In the genomic region with DNA sequence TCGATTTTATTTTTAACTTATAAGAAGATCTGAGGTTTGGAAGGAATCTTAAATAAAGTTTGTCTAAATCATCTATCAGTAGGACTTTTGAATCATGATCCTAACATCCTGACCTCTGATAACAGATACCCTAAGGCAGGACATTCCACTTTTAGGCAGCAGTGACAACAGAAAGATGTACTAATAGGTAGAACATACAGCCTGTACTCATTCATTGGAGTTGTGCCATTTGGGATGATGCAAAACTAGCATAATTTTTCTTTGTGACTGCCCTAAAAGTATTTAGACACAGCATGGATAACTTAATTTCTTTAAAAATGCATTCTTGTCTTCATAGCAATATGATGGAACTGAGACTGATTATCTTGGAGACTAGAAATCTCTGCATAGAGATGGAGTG, we compare ENCODE assay signal across 15 cellular contexts. TPM values are rescaled to one million over a fixed set of nuclear protein-coding genes. Genes with fewer than 3 reads are reported as not detected.
DNase-seq lines count a peak whose midpoint lies in the region; ATAC-seq and TF ChIP-seq lines count a peak whose summit lies in the region.
"Had no signal": no experiment of that assay in that cellular context is flagged by ENCODE, and none has a peak within 500 bp of the region (broad histone marks: within the 10 kb centered on the region; RNA-seq: fewer than 3 reads in every experiment).

No MANE protein-coding gene starts in this region.

- H3K27me3 ChIP-seq in naive thymus-derived CD4-positive, alpha-beta T cell (ENCODE audit: control insufficient read depth in 2 of 2, insufficient read depth in 2 of 2, low read length in 2 of 2), result no peaks in the 10 kb centered on the region

- H3K27ac Mint-ChIP-seq in activated CD4-positive, alpha-beta T cell treated with anti-CD3 and anti-CD28 coated beads for 36 hours, result peak overlapping the region; percentile 79
- no peak overlapping the region for H3K27ac Mint-ChIP-seq in activated CD4-positive, alpha-beta T cell treated with anti-CD3 and anti-CD28 coated beads, Interleukin-2, amount 10 ng/mL, durations not matched to agents 7 days and 5 days
- peak overlapping the region in 6 of 9 donors; percentile 2 to 62 (median 36) for H3K27ac Mint-ChIP-seq in naive thymus-derived CD4-positive, alpha-beta T cell

- no peak overlapping the region for H3K4me3 Mint-ChIP-seq in activated CD4-positive, alpha-beta T cell treated with anti-CD3 and anti-CD28 coated beads for 36 hours
- H3K4me3 Mint-ChIP-seq in activated CD4-positive, alpha-beta T cell treated with anti-CD3 and anti-CD28 coated beads, Interleukin-2, amount 10 ng/mL, durations not matched to agents 7 days and 5 days, result no peak overlapping the region
- peak overlapping the region in 5 of 10 donors; percentile 0 to 46 (median 28) for H3K4me3 Mint-ChIP-seq in naive thymus-derived CD4-positive, alpha-beta T cell

- H3K27ac ChIP-seq in naive thymus-derived CD4-positive, alpha-beta T cell (ENCODE audit: low read depth, low read length), result peak overlapping the region; percentile 23
- H3K27ac ChIP-seq: 22Rv1, prostate gland had no signal

- intact Hi-C loops in activated CD4-positive, alpha-beta T cell treated with anti-CD3 and anti-CD28 coated beads for 36 hours (cut with DNase I, micrococcal nuclease), result no loop called here
- intact Hi-C loops in naive thymus-derived CD4-positive, alpha-beta T cell (cut with micrococcal nuclease), result loop anchor here (1.0 to 5.0 kb wide), 3 partner anchors 14 to 39 kb away; no protein-coding TSS in a partner anchor

- POLR2A ChIA-PET in activated CD4-positive, alpha-beta T cell treated with anti-CD3 and anti-CD28 coated beads for 36 hours (lab: Charles Lee), result no interaction called here
- POLR2A ChIA-PET in activated CD4-positive, alpha-beta T cell treated with anti-CD3 and anti-CD28 coated beads, Interleukin-2, amount 10 ng/mL, durations not matched to agents 7 days and 5 days (lab: Charles Lee), result no interaction called here
- POLR2A ChIA-PET in naive thymus-derived CD4-positive, alpha-beta T cell (lab: Charles Lee), result interaction anchor here (0.6 to 1.6 kb wide), 4 partner anchors 10 to 114 kb away, joined by 3 to 5 read pairs (median 4); a partner anchor contains a TSS

- no peaks in the 10 kb centered on the region for H3K9me3 ChIP-seq in naive thymus-derived CD4-positive, alpha-beta T cell (ENCODE audit: control insufficient read depth in 2 of 3, low read length in 3 of 3)
- H3K9me3 ChIP-seq: prostate gland had no signal

- H3K9me3 Mint-ChIP-seq in activated CD4-positive, alpha-beta T cell treated with anti-CD3 and anti-CD28 coated beads for 36 hours (ENCODE audit: low read depth), result peaks cover 6% of the 10 kb centered on the region
- peaks cover 12% of the 10 kb centered on the region for H3K9me3 Mint-ChIP-seq in activated CD4-positive, alpha-beta T cell treated with anti-CD3 and anti-CD28 coated beads, Interleukin-2, amount 10 ng/mL, durations not matched to agents 7 days and 5 days
- H3K9me3 Mint-ChIP-seq in naive thymus-derived CD4-positive, alpha-beta T cell, result peaks cover 0 to 7% (median 0%) of the 10 kb centered on the region in 11 donors

- TF ChIP-seq CTCF in cardiac fibroblast (IDR thresholded peaks at IDR 0.05; ENCODE audit: low read depth, low read length), result no peak

- peaks cover 45 to 55% of the 10 kb centered on the region in 2 donors for H3K4me1 ChIP-seq in naive thymus-derived CD4-positive, alpha-beta T cell (ENCODE audit: control insufficient read depth in 2 of 2, insufficient read depth in 2 of 2, low read length in 2 of 2)
- H3K4me1 ChIP-seq: prostate gland had no signal

- H3K36me3 Mint-ChIP-seq in activated CD4-positive, alpha-beta T cell treated with anti-CD3 and anti-CD28 coated beads for 36 hours (ENCODE audit: low read depth), result peaks cover 47% of the 10 kb centered on the region
- peaks cover 60% of the 10 kb centered on the region for H3K36me3 Mint-ChIP-seq in activated CD4-positive, alpha-beta T cell treated with anti-CD3 and anti-CD28 coated beads, Interleukin-2, amount 10 ng/mL, durations not matched to agents 7 days and 5 days (ENCODE audit: low read depth)
- peaks cover 0 to 39% (median 18%) of the 10 kb centered on the region in 5 donors for H3K36me3 Mint-ChIP-seq in naive thymus-derived CD4-positive, alpha-beta T cell

- ATAC-seq in activated CD4-positive, alpha-beta T cell treated with anti-CD3 and anti-CD28 coated beads for 36 hours, result no peak
- ATAC-seq in naive thymus-derived CD4-positive, alpha-beta T cell, result no peak
- ATAC-seq: Panc1 had no signal

- peaks cover 0 to 3% (median 0%) of the 10 kb centered on the region in 3 experiments for H3K36me3 ChIP-seq in naive thymus-derived CD4-positive, alpha-beta T cell (ENCODE audit: control insufficient read depth in 2 of 3, insufficient read depth in 3 of 3, low read length in 3 of 3)
- H3K36me3 ChIP-seq: prostate gland had no signal

- CTCF ChIA-PET in activated CD4-positive, alpha-beta T cell treated with anti-CD3 and anti-CD28 coated beads for 36 hours (lab: Charles Lee), result no interaction called here
- CTCF ChIA-PET in activated CD4-positive, alpha-beta T cell treated with anti-CD3 and anti-CD28 coated beads, Interleukin-2, amount 10 ng/mL, durations not matched to agents 7 days and 5 days (lab: Charles Lee), result no interaction called here
- CTCF ChIA-PET in naive thymus-derived CD4-positive, alpha-beta T cell (lab: Charles Lee), result no interaction called here

- peaks cover 69% of the 10 kb centered on the region for H3K4me1 Mint-ChIP-seq in activated CD4-positive, alpha-beta T cell treated with anti-CD3 and anti-CD28 coated beads for 36 hours
- peaks cover 60% of the 10 kb centered on the region for H3K4me1 Mint-ChIP-seq in activated CD4-positive, alpha-beta T cell treated with anti-CD3 and anti-CD28 coated beads, Interleukin-2, amount 10 ng/mL, durations not matched to agents 7 days and 5 days
- peaks cover 53 to 77% (median 71%) of the 10 kb centered on the region in 7 donors for H3K4me1 Mint-ChIP-seq in naive thymus-derived CD4-positive, alpha-beta T cell

- no peak overlapping the region for H3K4me3 ChIP-seq in cardiac fibroblast (replicated peaks in 1 of 2; ENCODE audit: low read depth in 2 of 2, low read length in 2 of 2)
- H3K4me3 ChIP-seq in naive thymus-derived CD4-positive, alpha-beta T cell (ENCODE audit: low read length), result no peak overlapping the region
- H3K4me3 ChIP-seq: prostate gland had no signal

- no peak for DNase-seq in activated CD4-positive, alpha-beta T cell treated with anti-CD3 and anti-CD28 coated beads for 36 hours
- DNase-seq in activated CD4-positive, alpha-beta T cell treated with anti-CD3 and anti-CD28 coated beads, Interleukin-2, amount 10 ng/mL, durations not matched to agents 7 days and 5 days, result no peak
- DNase-seq in NCI-H226, result peak; percentile 44
- DNase-seq in cardiac fibroblast (ENCODE audit: low read depth in 2 of 2), result peak; percentile 63 to 80
- DNase-seq in naive thymus-derived CD4-positive, alpha-beta T cell, result no peak
- no peak for DNase-seq in H4 (ENCODE audit: low spot score)
- no peak for DNase-seq in NCI-H2227 treated with DMSO at 0.1 percent for 48 hours (lab: John Stamatoyannopoulos, UW)
- no peak for DNase-seq in T-helper 1 cell
- DNase-seq: DND-41, NCI-H1048, NCI-H446, T-helper 9 cell had no signal

- no peaks in the 10 kb centered on the region for H3K27me3 Mint-ChIP-seq in activated CD4-positive, alpha-beta T cell treated with anti-CD3 and anti-CD28 coated beads for 36 hours
- H3K27me3 Mint-ChIP-seq in activated CD4-positive, alpha-beta T cell treated with anti-CD3 and anti-CD28 coated beads, Interleukin-2, amount 10 ng/mL, durations not matched to agents 7 days and 5 days, result no peaks in the 10 kb centered on the region
- H3K27me3 Mint-ChIP-seq in naive thymus-derived CD4-positive, alpha-beta T cell, result no peaks in the 10 kb centered on the region

RNA-seq across cellular contexts. Expression of a gene that starts 39.7 kb away (rescaled TPM):
- total RNA-seq in activated CD4-positive, alpha-beta T cell treated with anti-CD3 and anti-CD28 coated beads for 36 hours, result 10 to 100 TPM; 68.3 to 99.6 TPM
- 100 to 1,000 TPM; 145 TPM for total RNA-seq in activated CD4-positive, alpha-beta T cell treated with anti-CD3 and anti-CD28 coated beads, Interleukin-2, amount 10 ng/mL, durations not matched to agents 7 days and 5 days
- total RNA-seq in naive thymus-derived CD4-positive, alpha-beta T cell, result 100 to 1,000 TPM; 143 to 265 (median 215) TPM
- 100 to 1,000 TPM; 348 to 482 TPM for polyA plus RNA-seq in naive thymus-derived CD4-positive, alpha-beta T cell
- total RNA-seq in H4 (2014; rRNA removed; shearing (Covaris generic)), result 28.7 and 36.7 TPM in 2 replicates

Comparison
In these comparisons a context has a peak if more than half of its experiments do, and no peak if none do; other contexts are left out.
1. DNase-seq: peak in NCI-H226 (single experiment) and cardiac fibroblast (2 of 2); none in activated CD4-positive, alpha-beta T cell treated with anti-CD3 and anti-CD28 coated beads for 36 hours (single experiment), activated CD4-positive, alpha-beta T cell treated with anti-CD3 and anti-CD28 coated beads, Interleukin-2, amount 10 ng/mL, durations not matched to agents 7 days and 5 days (single experiment), naive thymus-derived CD4-positive, alpha-beta T cell (0 of 9), H4 (single experiment), NCI-H2227 treated with DMSO at 0.1 percent for 48 hours (single experiment) and T-helper 1 cell (0 of 5).
2. intact Hi-C loops: an anchor here in naive thymus-derived CD4-positive, alpha-beta T cell (1.0 to 5.0 kb wide); none called in activated CD4-positive, alpha-beta T cell treated with anti-CD3 and anti-CD28 coated beads for 36 hours.